ENCODE assay signal across 8 cellular contexts in the genomic region with DNA sequence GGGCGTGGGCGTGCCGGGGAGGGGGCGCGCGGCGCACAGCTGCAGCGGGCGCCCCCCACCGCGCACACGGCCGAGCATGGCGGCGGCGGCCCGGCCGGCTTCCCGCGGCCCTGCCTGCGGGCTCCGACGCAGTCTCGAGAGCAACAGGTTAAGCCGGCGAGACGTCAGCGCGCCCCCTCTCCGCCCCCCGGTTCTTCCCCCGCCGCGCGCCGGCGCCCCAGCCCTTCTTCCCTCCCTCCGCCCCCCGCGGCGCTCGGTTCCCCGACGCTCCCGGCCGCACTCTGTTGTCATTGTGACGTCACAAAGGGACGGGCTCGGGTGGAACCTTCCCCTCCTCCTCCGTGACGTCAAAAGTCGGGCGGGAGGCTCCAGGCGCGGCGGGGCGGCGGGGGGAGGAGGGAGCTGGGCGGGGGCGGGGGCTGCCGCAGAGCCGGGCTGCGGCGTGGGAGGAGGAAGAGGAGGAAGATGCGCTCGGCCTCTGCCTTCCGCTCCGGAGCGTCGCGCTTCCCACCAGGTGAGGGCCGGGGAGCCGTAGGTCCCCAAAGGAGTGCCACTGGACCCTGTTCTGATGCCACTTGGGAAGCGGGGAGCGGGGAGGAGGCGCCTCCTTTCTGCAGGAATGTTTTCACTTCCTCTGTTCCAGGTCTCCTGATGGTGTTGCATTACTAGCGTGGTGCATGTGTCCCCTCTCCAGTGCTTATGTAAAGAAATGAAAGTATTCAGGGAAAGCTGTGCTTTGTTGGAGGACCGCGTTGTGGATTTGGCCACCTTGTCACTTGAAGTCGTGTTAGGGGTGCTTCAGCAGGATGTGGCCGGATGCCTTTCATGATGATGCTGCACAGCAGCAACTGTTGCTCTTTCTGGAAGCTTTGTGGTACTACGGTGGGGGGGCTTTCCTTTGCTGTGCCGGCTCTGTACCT. TPM values are rescaled to one million over a fixed set of nuclear protein-coding genes. Genes with fewer than 3 reads are reported as not detected.
DNase-seq lines count a peak whose midpoint lies in the region; ATAC-seq, FAIRE-seq and TF ChIP-seq lines count a peak whose summit lies in the region.

No MANE protein-coding gene starts in this region.

- FAIRE-seq in endothelial cell of umbilical vein (lab: Jason Lieb, UNC), result peak; percentile 84

- H3F3A ChIP-seq in OCI-LY1 (ENCODE audit: insufficient read depth, low read length), result peaks cover 6% of the 10 kb centered on the region; the same call in 1 of the 2 replicates

- intact Hi-C loops in endothelial cell of umbilical vein (cut with micrococcal nuclease), result loop anchor here (1.0 to 5.0 kb wide), 5 partner anchors 243 to 1536 kb away; a partner anchor contains a TSS

- H3K9me2 ChIP-seq in OCI-LY1 (ENCODE audit: low read depth, low read length), result no peaks in the 10 kb centered on the region

- no TSS peak for BruUV-seq in endothelial cell of umbilical vein (replicated peaks; lab: Mats Ljungman, UMichigan)

- CTCF ChIA-PET in endothelial cell of umbilical vein (lab: Charles Lee), result interaction anchor here (0.6 to 2.7 kb wide), 10 partner anchors 10 to 1038 kb away, joined by 3 to 15 read pairs (median 3); no protein-coding TSS in a partner anchor

- H3K27me3 ChIP-seq in OCI-LY1 (ENCODE audit: insufficient read depth, low read length) (peaks cover 9% of the 10 kb centered on the region; the same call in 1 of the 2 replicates), endothelial cell of umbilical vein (ENCODE audit: control insufficient read depth in 2 of 2, insufficient read depth in 2 of 2, low read length in 2 of 2) (no peaks in the 10 kb centered on the region)

- H3K9ac ChIP-seq in OCI-LY1 (ENCODE audit: low read length) (peak overlapping the region; percentile 51; the same call in 1 of the 2 replicates), endothelial cell of umbilical vein (replicated peaks; ENCODE audit: extremely low read depth, insufficient read depth, low read length) (peak overlapping the region; percentile 75)

- peaks cover 37% of the 10 kb centered on the region for H3K4me1 ChIP-seq in OCI-LY1 (ENCODE audit: insufficient read depth, low read length, severe bottlenecking)
- H3K4me1 ChIP-seq in endothelial cell of umbilical vein (ENCODE audit: control insufficient read depth, extremely low read depth, insufficient read depth, low read length), result peaks cover 24% of the 10 kb centered on the region

- no peak for TF ChIP-seq POLR2A in endothelial cell of umbilical vein (IDR thresholded peaks at IDR 0.05; ENCODE audit: low read depth, low read length)

- POLR2A ChIA-PET in endothelial cell of umbilical vein (lab: Charles Lee), result interaction anchor here (0.8 kb wide), 1 partner anchor 186 kb away, joined by 3 read pairs; no protein-coding TSS in a partner anchor

- no peak for TF ChIP-seq CTCF in OCI-LY1 (IDR thresholded peaks at IDR 0.05; ENCODE audit: low read length)
- TF ChIP-seq CTCF in endothelial cell of umbilical vein (IDR thresholded peaks at IDR 0.05; ENCODE audit: extremely low read depth in 1 of 2, insufficient read depth in 1 of 2, low read depth in 1 of 2, low read length in 2 of 2), result peak in 1 of 2 donors; percentile 7

- no peaks in the 10 kb centered on the region for H3K9me1 ChIP-seq in endothelial cell of umbilical vein (replicated peaks; ENCODE audit: control insufficient read depth, extremely low read depth, insufficient read depth, low read length)

- no peaks in the 10 kb centered on the region for H3K9me3 ChIP-seq in OCI-LY1 (ENCODE audit: low read length)
- H3K9me3 ChIP-seq in endothelial cell of umbilical vein (replicated peaks; ENCODE audit: control insufficient read depth, insufficient read depth, low read length), result no peaks in the 10 kb centered on the region

- H3K4me2 ChIP-seq in OCI-LY1 (ENCODE audit: low read length), result peak overlapping the region; percentile 77
- H3K4me2 ChIP-seq in endothelial cell of umbilical vein (ENCODE audit: insufficient read depth, low read length), result peak overlapping the region; percentile 82

- H3K4me3 ChIP-seq in OCI-LY1 (ENCODE audit: low read depth, low read length, poor library complexity, severe bottlenecking) (peak overlapping the region; percentile 63), endothelial cell of umbilical vein (replicated peaks in 1 of 3; ENCODE audit: insufficient read depth in 1 of 3, low read depth in 1 of 3, low read length in 3 of 3) (peak overlapping the region; percentile 58 to 78 (median 63))

- dilution Hi-C loops in endothelial cell of umbilical vein (cut with MboI; ENCODE audit: extremely low pct_ligation_motif_present, low sequenced_read_pairs), result no loop called here

- no peaks in the 10 kb centered on the region for H3K79me2 ChIP-seq in OCI-LY1 (ENCODE audit: insufficient read depth, low read length)
- peaks cover 8% of the 10 kb centered on the region for H3K79me2 ChIP-seq in endothelial cell of umbilical vein (ENCODE audit: control insufficient read depth, insufficient read depth, low read length)

- H4K20me1 ChIP-seq in OCI-LY1 (ENCODE audit: insufficient read depth, low read length) (no peaks in the 10 kb centered on the region), endothelial cell of umbilical vein (replicated peaks; ENCODE audit: control insufficient read depth, extremely low read depth, insufficient read depth, low read length) (no peaks in the 10 kb centered on the region)

- H2AFZ ChIP-seq in OCI-LY1 (ENCODE audit: low read length) (no peak overlapping the region), endothelial cell of umbilical vein (ENCODE audit: low read depth, low read length) (peak overlapping the region; percentile 97)

- ATAC-seq in GM21367 (IDR thresholded peaks at IDR 0.05; ENCODE audit: unreplicated experiment), result peak; percentile 33

- H3K36me3 ChIP-seq in OCI-LY1 (ENCODE audit: insufficient read depth, low read length) (no peaks in the 10 kb centered on the region), endothelial cell of umbilical vein (ENCODE audit: control insufficient read depth in 2 of 2, extremely low read depth in 1 of 2, insufficient read depth in 2 of 2, low read length in 2 of 2) (no peaks in the 10 kb centered on the region)

- H3K27ac ChIP-seq in OCI-LY1 (ENCODE audit: low read depth, low read length, poor library complexity, severe bottlenecking), result no peak overlapping the region
- peak overlapping the region; percentile 38 for H3K27ac ChIP-seq in endothelial cell of umbilical vein (ENCODE audit: insufficient read depth, low read depth, low read length)

- DNase-seq in CD1c-positive myeloid dendritic cell (ENCODE audit: extremely low spot score), result peak; percentile 98
- DNase-seq in HuH-7 (ENCODE audit: low spot score), result peak; percentile 73
- DNase-seq in activated T-cell treated with anti-CD3 and anti-CD28 coated beads for 1 hour (ENCODE audit: low read depth), result peak; percentile 91
- peak; percentile 89 for DNase-seq in endothelial cell of umbilical vein (ENCODE audit: low read depth, low spot score)
- DNase-seq in middle frontal gyrus (ENCODE audit: extremely low spot score, low spot score), result peak; percentile 83
- DNase-seq in stimulated activated CD8-positive, alpha-beta memory T cell treated with anti-CD3 and anti-CD28 coated beads, Interleukin-15, amount 100 ng/mL, for 4 hours (ENCODE audit: low read depth in 2 of 2), result peak; percentile 93 to 95

TF ChIP-seq in endothelial cell of umbilical vein, 7 proteins besides CTCF, POLR2A, EP300 and RAD21:
- TF ChIP-seq FOS (IDR thresholded peaks at IDR 0.05; ENCODE audit: borderline replicate concordance, insufficient read depth, low read length) (no peak), POLR2AphosphoS5 (IDR thresholded peaks at IDR 0.05; ENCODE audit: insufficient read depth, low read depth, low read length) (peak; percentile 20)

RNA-seq across cellular contexts. Expression of a gene that starts 2.8 kb away (rescaled TPM):
- total RNA-seq in endothelial cell of umbilical vein, result 8.8 and 10.6 TPM in 2 replicates
- polyA plus RNA-seq in endothelial cell of umbilical vein, result 2.6 and 2.9 TPM in 2 replicates
- 3.2 and 3.7 TPM in 2 replicates for polyA plus RNA-seq in endothelial cell of umbilical vein (2011; cell fraction: cytosol; rRNA removed)
- polyA plus RNA-seq in endothelial cell of umbilical vein (2011; cell fraction: nucleus; rRNA removed), result 12.8 and 13.0 TPM in 2 replicates
- 3.5 and 4.7 TPM in 2 replicates for polyA plus RNA-seq in endothelial cell of umbilical vein (2012)
- polyA minus RNA-seq in endothelial cell of umbilical vein, result 7.0 and 7.5 TPM in 2 replicates
- 4.8 TPM for polyA minus RNA-seq in endothelial cell of umbilical vein (2011; cell fraction: cytosol; rRNA and poly(A)+ RNA removed)
- 11.3 and 11.4 TPM in 2 replicates for polyA minus RNA-seq in endothelial cell of umbilical vein (2011; cell fraction: nucleus; rRNA and poly(A)+ RNA removed)
